ENCODE assay signal across 8 cellular contexts in genomic region chr17:9729034-9729650, GRCh38.
DNase-seq lines count a peak whose midpoint lies in the region; ATAC-seq, FAIRE-seq and TF ChIP-seq lines count a peak whose summit lies in the region.

No MANE protein-coding gene starts in this region.

- no peaks in the 10 kb centered on the region for H3K79me2 ChIP-seq in K562 (ENCODE audit: control insufficient read depth, insufficient read depth, low read length)

- H3K4me3 ChIP-seq in K562 (no peak overlapping the region), iPS DF 6.9 (ENCODE audit: low read length) (no peak overlapping the region), MG63 (no peak overlapping the region)

- H3K9ac ChIP-seq in K562 (ENCODE audit: insufficient read depth in 1 of 2, low read depth in 2 of 2, low read length in 2 of 2): no peak overlapping the region

- no peak overlapping the region for H3K4me3 Mint-ChIP-seq in stimulated activated naive B cell treated with anti-CD40 and anti-IgM and Interleukin-4, amounts not matched to agents 10 μg/mL and 1 μg/mL and 100 μg/mL, for 72 hours

- H3K36me3 Mint-ChIP-seq in stimulated activated naive B cell treated with anti-CD40 and anti-IgM and Interleukin-4, amounts not matched to agents 10 μg/mL and 1 μg/mL and 100 μg/mL, for 72 hours: no peaks in the 10 kb centered on the region

- TF ChIP-seq EP300 in K562 (IDR thresholded peaks at IDR 0.05; ENCODE audit: low read length): no peak

- H3K9me1 ChIP-seq in K562 (ENCODE audit: control insufficient read depth, insufficient read depth, low read length): no peaks in the 10 kb centered on the region

- peak; percentile 47; the same call in 1 of the 3 replicates for ATAC-seq in K562
- peak; percentile 38 to 53 for ATAC-seq in stimulated activated naive B cell treated with anti-CD40 and anti-IgM and Interleukin-4, amounts not matched to agents 10 μg/mL and 1 μg/mL and 100 μg/mL, for 72 hours (replicated peaks)
- ATAC-seq in GM21737 (IDR thresholded peaks at IDR 0.05; ENCODE audit: unreplicated experiment): no peak

- whole genome bisulfite sequencing in K562 (ENCODE audit: insufficient coverage, low coverage, missing lambda C conversion rate): 0% methylated on average over 2 of the region's 2 CpGs
- WGBS in iPS DF 6.9 (ENCODE audit: insufficient coverage, insufficient read length): no CpG with 5 or more reads among the region's 2 CpGs

- no peaks in the 10 kb centered on the region for H4K20me1 ChIP-seq in K562 (replicated peaks; ENCODE audit: control insufficient read depth, insufficient read depth, low read length)

- intact Hi-C loops in K562 (cut with micrococcal nuclease): no loop called here

- H3K4me2 ChIP-seq in K562 (ENCODE audit: insufficient read depth, low read length): no peak overlapping the region

- no peak overlapping the region for H3K27ac ChIP-seq in K562 (ENCODE audit: extremely low read depth, low read depth, low read length)
- H3K27ac ChIP-seq in iPS DF 6.9 (ENCODE audit: low read length): no peak overlapping the region

- H3K9me3 ChIP-seq in K562 (replicated peaks; ENCODE audit: control insufficient read depth, insufficient read depth, low read depth, low read length): no peaks in the 10 kb centered on the region
- H3K9me3 ChIP-seq in iPS DF 6.9 (ENCODE audit: control insufficient read depth, insufficient read depth, low read length): no peaks in the 10 kb centered on the region
- H3K9me3 ChIP-seq in MG63: no peaks in the 10 kb centered on the region

- H3K4me1 Mint-ChIP-seq in stimulated activated naive B cell treated with anti-CD40 and anti-IgM and Interleukin-4, amounts not matched to agents 10 μg/mL and 1 μg/mL and 100 μg/mL, for 72 hours: peaks cover 0 to 2% of the 10 kb centered on the region in 2 donors

- H2AFZ ChIP-seq in K562 (ENCODE audit: low read depth, low read length): no peak overlapping the region

- peak; percentile 33 to 64; a peak in 3 of 4 replicates for TF ChIP-seq RAD21 in K562 (CRISPR knock-in tag; conservative IDR thresholded peaks at IDR 0.05 in 1 of 2, IDR thresholded peaks at IDR 0.05 in 1 of 2)

- H3K36me3 ChIP-seq in K562 (ENCODE audit: control insufficient read depth, insufficient read depth, low read length): no peaks in the 10 kb centered on the region
- no peaks in the 10 kb centered on the region for H3K36me3 ChIP-seq in iPS DF 6.9 (ENCODE audit: control insufficient read depth, insufficient read depth, low read length)
- H3K36me3 ChIP-seq in MG63: no peaks in the 10 kb centered on the region

- DNase-seq in AG09319 (ENCODE audit: extremely low read depth, low read depth) (peak; percentile 16), NCI-H2171 (lab: John Stamatoyannopoulos, UW) (peak; percentile 28), K562 (ENCODE audit: extremely low read depth in 1 of 4, low spot score in 3 of 4) (peak; percentile 42 to 47 (median 44)), iPS DF 6.9 (ENCODE audit: low read depth, low spot score) (peak; percentile 18), MG63 (no peak)
- DNase-seq in stimulated activated naive B cell treated with anti-CD40 and anti-IgM and Interleukin-4, amounts not matched to agents 10 μg/mL and 1 μg/mL and 100 μg/mL, for 72 hours: no peak

- no peaks in the 10 kb centered on the region; a peak in 1 of 5 replicates for H3K27me3 ChIP-seq in K562 (ENCODE audit: control insufficient read depth in 2 of 2, insufficient read depth in 2 of 2, low read length in 2 of 2)
- no peaks in the 10 kb centered on the region for H3K27me3 ChIP-seq in iPS DF 6.9 (ENCODE audit: control insufficient read depth, insufficient read depth, low read length)
- 0 out of 2 replicates have a peak, but pooled peaks cover 5% of the 10 kb centered on the region for H3K27me3 ChIP-seq in MG63

- no peaks in the 10 kb centered on the region for H3K4me1 ChIP-seq in K562 (replicated peaks in 1 of 2; ENCODE audit: control insufficient read depth in 2 of 2, insufficient read depth in 2 of 2, low read length in 2 of 2)
- no peaks in the 10 kb centered on the region for H3K4me1 ChIP-seq in iPS DF 6.9 (ENCODE audit: control insufficient read depth, insufficient read depth, low read length)

- POLR2A ChIA-PET in K562 (lab: Yijun Ruan, JAX): interaction anchor here (0.6 kb wide), 1 partner anchor 39 kb away, joined by 3 read pairs; no protein-coding TSS in a partner anchor

- TF ChIP-seq POLR2A in K562 (conservative IDR thresholded peaks at IDR 0.05): no peak

- FAIRE-seq in K562 (lab: Jason Lieb, UNC): peak; percentile 40

- H3K27ac Mint-ChIP-seq in stimulated activated naive B cell treated with anti-CD40 and anti-IgM and Interleukin-4, amounts not matched to agents 10 μg/mL and 1 μg/mL and 100 μg/mL, for 72 hours: no peak overlapping the region

- CTCF ChIA-PET in K562 (lab: Yijun Ruan, JAX; ENCODE audit: low intra/inter-chr PET ratio): interaction anchor here (0.6 to 1.4 kb wide), 3 partner anchors 30 to 1635 kb away, joined by 3 to 4 read pairs (median 3); no protein-coding TSS in a partner anchor

- peaks cover 0 to 2% of the 10 kb centered on the region in 2 donors for H3K9me3 Mint-ChIP-seq in stimulated activated naive B cell treated with anti-CD40 and anti-IgM and Interleukin-4, amounts not matched to agents 10 μg/mL and 1 μg/mL and 100 μg/mL, for 72 hours

- TF ChIP-seq CTCF in AG09319 (IDR thresholded peaks at IDR 0.05; ENCODE audit: low read depth, low read length) (no peak; the same call in none of the 2 replicates), GM12873 (IDR thresholded peaks at IDR 0.05; ENCODE audit: insufficient read depth, low read depth, low read length, missing control alignments) (peak; percentile 98), K562 (IDR thresholded peaks at IDR 0.05 in 2 of 3, conservative IDR thresholded peaks at IDR 0.05 in 1 of 3; ENCODE audit: insufficient read depth in 2 of 3, low read depth in 1 of 3, low read length in 3 of 3) (peak; percentile 71 to 89 (median 76))

- in situ Hi-C loops in K562 (cut with MboI): no loop called here

- no peaks in the 10 kb centered on the region for H3K27me3 Mint-ChIP-seq in stimulated activated naive B cell treated with anti-CD40 and anti-IgM and Interleukin-4, amounts not matched to agents 10 μg/mL and 1 μg/mL and 100 μg/mL, for 72 hours

- BruUV-seq in K562 (replicated peaks; lab: Mats Ljungman, UMichigan): no TSS peak

TF ChIP-seq in K562, 482 proteins besides CTCF, POLR2A, EP300 and RAD21:
- peak; percentile 66; the same call in 1 of the 2 replicates for TF ChIP-seq KLF16 (IDR thresholded peaks at IDR 0.05)
- no peak for TF ChIP-seq SAFB2 (IDR thresholded peaks at IDR 0.05; ENCODE audit: borderline replicate concordance, low read depth, low read length, severe bottlenecking)
- peak; percentile 26; the same call in 1 of the 2 replicates for TF ChIP-seq SMC3 (conservative IDR thresholded peaks at IDR 0.05; ENCODE audit: insufficient read depth, low read depth, low read length)
- TF ChIP-seq ZNF224 (CRISPR knock-in tag; IDR thresholded peaks at IDR 0.05): no peak
- 0 out of 2 replicates have a peak, but pooled peaks have one; percentile 36 for TF ChIP-seq DEAF1 (CRISPR knock-in tag; IDR thresholded peaks at IDR 0.05)
- TF ChIP-seq FOXP1 (CRISPR knock-in tag; IDR thresholded peaks at IDR 0.05): no peak

Comparison
In these comparisons a context has a peak if more than half of its experiments do, and no peak if none do; other contexts are left out.
1. DNase-seq: peak in AG09319 (single experiment), NCI-H2171 (single experiment), K562 (4 of 4) and iPS DF 6.9 (single experiment); none in stimulated activated naive B cell treated with anti-CD40 and anti-IgM and Interleukin-4, amounts not matched to agents 10 μg/mL and 1 μg/mL and 100 μg/mL, for 72 hours (single experiment) and MG63 (single experiment).